Comparison of ENCODE assay signal across 9 cellular contexts in genomic region chr4:153249199-153250154, GRCh38. TPM values are rescaled to one million over a fixed set of nuclear protein-coding genes. Genes with fewer than 3 reads are reported as not detected.
DNase-seq lines count a peak whose midpoint lies in the region; ATAC-seq and TF ChIP-seq lines count a peak whose summit lies in the region.
"Had no signal": no experiment of that assay in that cellular context is flagged by ENCODE, and none has a peak within 500 bp of the region (broad histone marks: within the 10 kb centered on the region; RNA-seq: fewer than 3 reads in every experiment).

No MANE protein-coding gene starts in this region.

- H3K4me1 Mint-ChIP-seq in Caco-2 (ENCODE audit: low read depth, unreplicated experiment) = peaks cover 10% of the 10 kb centered on the region
- H3K4me1 Mint-ChIP-seq in activated T-cell treated with anti-CD3 and anti-CD28 coated beads, Interleukin-2, amount 50 U/mL, for 24 hours (ENCODE audit: low read depth) = peaks cover 25% of the 10 kb centered on the region

- no peaks in the 10 kb centered on the region for H3K9me2 ChIP-seq in OCI-LY7 (ENCODE audit: insufficient read depth, low read length)

- ATAC-seq in GM21381 (IDR thresholded peaks at IDR 0.05; ENCODE audit: unreplicated experiment) = peak; percentile 98

- BruUV-seq in Caco-2 (replicated peaks; lab: Mats Ljungman, UMichigan) (no TSS peak), OCI-LY7 (replicated peaks; lab: Mats Ljungman, UMichigan) (no TSS peak)

- peak overlapping the region; percentile 70 for H3K4me2 ChIP-seq in OCI-LY7 (ENCODE audit: low read length)

- H3K9me3 Mint-ChIP-seq in Caco-2 (ENCODE audit: unreplicated experiment) = no peaks in the 10 kb centered on the region
- H3K9me3 Mint-ChIP-seq in activated T-cell treated with anti-CD3 and anti-CD28 coated beads, Interleukin-2, amount 50 U/mL, for 24 hours = no peaks in the 10 kb centered on the region

- peak overlapping the region; percentile 90 for H2AFZ ChIP-seq in OCI-LY7 (ENCODE audit: low read length)

- no peaks in the 10 kb centered on the region for H3K27me3 Mint-ChIP-seq in Caco-2 (ENCODE audit: insufficient read depth, unreplicated experiment)
- no peaks in the 10 kb centered on the region for H3K27me3 Mint-ChIP-seq in activated T-cell treated with anti-CD3 and anti-CD28 coated beads, Interleukin-2, amount 50 U/mL, for 24 hours

- H3K27ac ChIP-seq in OCI-LY7 (ENCODE audit: low read depth, low read length, poor library complexity, severe bottlenecking) (no peak overlapping the region), esophagus (ENCODE audit: low read depth in 2 of 2, low read length in 1 of 2) (peak overlapping the region; percentile 78 to 83), muscle layer of colon (ENCODE audit: low read depth, low read length) (peak overlapping the region; percentile 53)
- H3K27ac ChIP-seq: neutrophil had no signal

- DNase-seq in Caco-2 = no peak
- DNase-seq in HT-29 (ENCODE audit: low spot score) = peak; percentile 92
- DNase-seq in OCI-LY7 (ENCODE audit: low spot score) = peak; percentile 90
- DNase-seq in activated T-cell treated with anti-CD3 and anti-CD28 coated beads, Interleukin-2, amount 50 U/mL, for 24 hours = peak; percentile 87
- DNase-seq in stimulated activated CD8-positive, alpha-beta memory T cell treated with anti-CD3 and anti-CD28 coated beads, Interleukin-7, amount 100 ng/mL, for 24 hours (ENCODE audit: low read depth) = peak; percentile 50

- H3K4me3 Mint-ChIP-seq in Caco-2 (ENCODE audit: unreplicated experiment) = peak overlapping the region; percentile 65
- peak overlapping the region; percentile 84 for H3K4me3 Mint-ChIP-seq in activated T-cell treated with anti-CD3 and anti-CD28 coated beads, Interleukin-2, amount 50 U/mL, for 24 hours

- no peak for TF ChIP-seq CTCF in Caco-2 (IDR thresholded peaks at IDR 0.05; ENCODE audit: insufficient read depth in 1 of 2, low read depth in 1 of 2, low read length in 1 of 2, severe bottlenecking in 1 of 2, unreplicated experiment in 1 of 2)
- peak; percentile 0; the same call in 1 of the 2 replicates for TF ChIP-seq CTCF in OCI-LY7 (conservative IDR thresholded peaks at IDR 0.05; ENCODE audit: low read length)

- CTCF ChIA-PET in Caco-2 (lab: Charles Lee) = no interaction called here
- CTCF ChIA-PET in OCI-LY7 (lab: Charles Lee; ENCODE audit: unreplicated experiment) = no interaction called here

- H3K36me3 Mint-ChIP-seq in Caco-2 (ENCODE audit: insufficient read depth, unreplicated experiment) = peaks cover 31% of the 10 kb centered on the region
- H3K36me3 Mint-ChIP-seq in activated T-cell treated with anti-CD3 and anti-CD28 coated beads, Interleukin-2, amount 50 U/mL, for 24 hours (ENCODE audit: low read depth) = no peaks in the 10 kb centered on the region

- no peaks in the 10 kb centered on the region for H3K27me3 ChIP-seq in Caco-2 (replicated peaks; ENCODE audit: control insufficient read depth, insufficient read depth, low read length)
- no peaks in the 10 kb centered on the region for H3K27me3 ChIP-seq in esophagus (ENCODE audit: control insufficient read depth in 1 of 2, insufficient read depth in 2 of 2, low read length in 2 of 2)
- H3K27me3 ChIP-seq in muscle layer of colon (ENCODE audit: control insufficient read depth in 1 of 2, insufficient read depth in 2 of 2, low read length in 2 of 2) = no peaks in the 10 kb centered on the region

- H3K79me2 ChIP-seq in OCI-LY7 (ENCODE audit: insufficient read depth, low read depth, low read length) = no peaks in the 10 kb centered on the region

- POLR2A ChIA-PET in Caco-2 (lab: Charles Lee) = no interaction called here
- POLR2A ChIA-PET in OCI-LY7 (lab: Charles Lee) = interaction anchor here (0.6 to 0.9 kb wide), 4 partner anchors 35 to 854 kb away, joined by 3 read pairs; no protein-coding TSS in a partner anchor

- H3K9ac ChIP-seq in muscle layer of colon (ENCODE audit: low read length) = peak overlapping the region; percentile 26

- peaks cover 12% of the 10 kb centered on the region for H3K4me1 ChIP-seq in Caco-2
- H3K4me1 ChIP-seq in OCI-LY7 (ENCODE audit: insufficient read depth, low read length, poor library complexity, severe bottlenecking) = peaks cover 12% of the 10 kb centered on the region
- H3K4me1 ChIP-seq in esophagus (ENCODE audit: control insufficient read depth in 2 of 2, insufficient read depth in 2 of 2, low read length in 1 of 2) = peaks cover 0 to 4% of the 10 kb centered on the region in 2 donors
- peaks cover 11% of the 10 kb centered on the region for H3K4me1 ChIP-seq in muscle layer of colon (ENCODE audit: insufficient read depth, low read length)

- H3K9me3 ChIP-seq in Caco-2 = no peaks in the 10 kb centered on the region
- no peaks in the 10 kb centered on the region for H3K9me3 ChIP-seq in OCI-LY7 (ENCODE audit: low read length)
- no peaks in the 10 kb centered on the region for H3K9me3 ChIP-seq in esophagus (ENCODE audit: control insufficient read depth in 2 of 2, insufficient read depth in 1 of 2, low read depth in 1 of 2, low read length in 1 of 2)
- no peaks in the 10 kb centered on the region for H3K9me3 ChIP-seq in muscle layer of colon (ENCODE audit: low read length)
- H3K9me3 ChIP-seq: neutrophil had no signal

- intact Hi-C loops in Caco-2 (cut with micrococcal nuclease; ENCODE audit: unreplicated experiment) (no loop called here), OCI-LY7 (cut with micrococcal nuclease; ENCODE audit: unreplicated experiment) (loop anchor here (10.0 kb wide), 1 partner anchor 395 kb away; no protein-coding TSS in a partner anchor)

- no peak overlapping the region for H3K4me3 ChIP-seq in Caco-2 (ENCODE audit: low read depth, low read length)
- peak overlapping the region; percentile 68 for H3K4me3 ChIP-seq in OCI-LY7 (ENCODE audit: low read depth, low read length, poor library complexity, severe bottlenecking)
- peak overlapping the region; percentile 43 to 50 for H3K4me3 ChIP-seq in esophagus (ENCODE audit: low read depth in 1 of 2, low read length in 2 of 2)
- H3K4me3 ChIP-seq in muscle layer of colon (ENCODE audit: low read depth in 1 of 2, low read length in 2 of 2) = peak overlapping the region; percentile 40 to 67

- WGBS in esophagus, 2 donors = 6% methylated on average over 44 of the region's 44 CpGs

- H3K36me3 ChIP-seq in Caco-2 (ENCODE audit: control insufficient read depth, insufficient read depth, low read length) (no peaks in the 10 kb centered on the region; the same call in 1 of the 2 replicates), OCI-LY7 (ENCODE audit: insufficient read depth, low read length) (no peaks in the 10 kb centered on the region), esophagus (ENCODE audit: control insufficient read depth in 2 of 2, insufficient read depth in 2 of 2, low read length in 1 of 2) (no peaks in the 10 kb centered on the region), muscle layer of colon (ENCODE audit: insufficient read depth, low read length) (no peaks in the 10 kb centered on the region)
- H3K36me3 ChIP-seq: neutrophil had no signal

- H3K27ac Mint-ChIP-seq in Caco-2 (ENCODE audit: unreplicated experiment) = no peak overlapping the region
- peak overlapping the region; percentile 79 for H3K27ac Mint-ChIP-seq in activated T-cell treated with anti-CD3 and anti-CD28 coated beads, Interleukin-2, amount 50 U/mL, for 24 hours

- H4K20me1 ChIP-seq in OCI-LY7 (ENCODE audit: insufficient read depth, low read length) = no peaks in the 10 kb centered on the region

RNA-seq across cellular contexts. Expression of gene TRIM2, which starts 45.2 kb away (rescaled TPM):
- total RNA-seq in Caco-2 (2022) (62.0 and 62.3 TPM in 2 replicates), OCI-LY7 (2022) (0.29 TPM in 1 of 2 replicates, not detected in the other)
- 58.5 and 64.8 TPM in 2 replicates for total RNA-seq in HT-29 (2014; rRNA removed; shearing (Covaris generic))
- 0.06 and 0.46 TPM in 2 replicates for total RNA-seq in OCI-LY7 (2014; rRNA removed; shearing (Covaris generic))
- 1 to 10 TPM; 4.0 to 8.8 TPM for polyA plus RNA-seq in esophagus

Comparison
In these comparisons a context has a peak if more than half of its experiments do, and no peak if none do; other contexts are left out.
1. DNase-seq: peak in HT-29 (single experiment), OCI-LY7 (single experiment), activated T-cell treated with anti-CD3 and anti-CD28 coated beads, Interleukin-2, amount 50 U/mL, for 24 hours (single experiment) and stimulated activated CD8-positive, alpha-beta memory T cell treated with anti-CD3 and anti-CD28 coated beads, Interleukin-7, amount 100 ng/mL, for 24 hours (single experiment); none in Caco-2 (0 of 2).
2. RNA of gene TRIM2, which starts 45.2 kb away (total RNA-seq): 62.0 to 62.3 TPM in Caco-2 and 58.5 to 64.8 TPM in HT-29; 0.06 to 0.46 TPM in OCI-LY7; every median in the first group is over 10 times any median in the second.